Comparison of ENCODE assay signal across 1 cellular context in genomic region chr16:2429037-2429770, GRCh38.
TF ChIP-seq lines count a peak whose summit lies in the region.

TSS of gene CCNF (plus strand) at chr16:2429447. CDS start at chr16:2429482, 35 bp downstream.

TF ChIP-seq in WTC11, 78 proteins besides CTCF, POLR2A, EP300 and RAD21 (continued from another document and continues in another):
- TF ChIP-seq NFYB (CRISPR knock-in tag; conservative IDR thresholded peaks at IDR 0.05; ENCODE audit: low read depth) (peak; percentile 90), CDX4 (CRISPR knock-in tag; IDR thresholded peaks at IDR 0.05; ENCODE audit: borderline replicate concordance) (no peak), JUN (CRISPR knock-in tag; IDR thresholded peaks at IDR 0.05) (peak; percentile 83; the same call in 1 of the 2 replicates), NR2C2 (CRISPR knock-in tag; IDR thresholded peaks at IDR 0.05) (peak; percentile 67; the same call in 1 of the 2 replicates), CREM (CRISPR knock-in tag; IDR thresholded peaks at IDR 0.05) (0 out of 2 replicates have a peak, but pooled peaks have one; percentile 74), MLX (CRISPR knock-in tag; IDR thresholded peaks at IDR 0.05) (no peak), TEAD4 (CRISPR knock-in tag; IDR thresholded peaks at IDR 0.05) (0 out of 2 replicates have a peak, but pooled peaks have one; percentile 27), SOX15 (CRISPR knock-in tag; IDR thresholded peaks at IDR 0.05) (no peak), JAZF1 (CRISPR knock-in tag; IDR thresholded peaks at IDR 0.05) (no peak), RORB (CRISPR knock-in tag; IDR thresholded peaks at IDR 0.05) (no peak), ZNF219 (CRISPR knock-in tag; IDR thresholded peaks at IDR 0.05; ENCODE audit: borderline replicate concordance) (0 out of 2 replicates have a peak, but pooled peaks have one; percentile 41), KAT7 (CRISPR knock-in tag; IDR thresholded peaks at IDR 0.05; ENCODE audit: borderline replicate concordance) (no peak), NR3C1 (CRISPR knock-in tag; conservative IDR thresholded peaks at IDR 0.05; ENCODE audit: low read depth) (peak; percentile 86; the same call in 1 of the 2 replicates), ZNF263 (CRISPR knock-in tag; IDR thresholded peaks at IDR 0.05; ENCODE audit: low read depth) (0 out of 2 replicates have a peak, but pooled peaks have one; percentile 23), CREB1 (CRISPR knock-in tag; IDR thresholded peaks at IDR 0.05) (peak; percentile 88; the same call in 1 of the 2 replicates), IRF2 (CRISPR knock-in tag; IDR thresholded peaks at IDR 0.05; ENCODE audit: borderline replicate concordance, low read depth) (no peak), ZNF232 (CRISPR knock-in tag; IDR thresholded peaks at IDR 0.05) (no peak), ERG (CRISPR knock-in tag; IDR thresholded peaks at IDR 0.05) (no peak), TCF7 (CRISPR knock-in tag; IDR thresholded peaks at IDR 0.05; ENCODE audit: low read depth) (0 out of 2 replicates have a peak, but pooled peaks have one; percentile 20), ZNF671 (CRISPR knock-in tag; IDR thresholded peaks at IDR 0.05) (no peak), ZMAT4 (CRISPR knock-in tag; IDR thresholded peaks at IDR 0.05) (no peak), ZNF396 (CRISPR knock-in tag; IDR thresholded peaks at IDR 0.05; ENCODE audit: borderline replicate concordance) (no peak), PREB (CRISPR knock-in tag; IDR thresholded peaks at IDR 0.05; ENCODE audit: borderline replicate concordance) (0 out of 2 replicates have a peak, but pooled peaks have one; percentile 62), MXD4 (CRISPR knock-in tag; IDR thresholded peaks at IDR 0.05; ENCODE audit: borderline replicate concordance) (no peak), GRHL2 (CRISPR knock-in tag; IDR thresholded peaks at IDR 0.05; ENCODE audit: insufficient replicate concordance, severe bottlenecking) (no peak), ELF4 (CRISPR knock-in tag; IDR thresholded peaks at IDR 0.05; ENCODE audit: low read depth) (peak; percentile 95; the same call in 1 of the 2 replicates), NFE2L1 (CRISPR knock-in tag; IDR thresholded peaks at IDR 0.05) (0 out of 2 replicates have a peak, but pooled peaks have one; percentile 65), ZSCAN18 (CRISPR knock-in tag; IDR thresholded peaks at IDR 0.05) (no peak), ZNF121 (CRISPR knock-in tag; IDR thresholded peaks at IDR 0.05) (no peak), ZNF317 (CRISPR knock-in tag; IDR thresholded peaks at IDR 0.05; ENCODE audit: borderline replicate concordance, low read depth) (0 out of 2 replicates have a peak, but pooled peaks have one; percentile 66), USF2 (CRISPR knock-in tag; IDR thresholded peaks at IDR 0.05) (no peak), NR1H2 (CRISPR knock-in tag; IDR thresholded peaks at IDR 0.05) (peak; percentile 23; the same call in 1 of the 2 replicates), TEAD1 (CRISPR knock-in tag; IDR thresholded peaks at IDR 0.05) (peak; percentile 89), SMAD3 (CRISPR knock-in tag; IDR thresholded peaks at IDR 0.05; ENCODE audit: borderline replicate concordance) (no peak; the same call in 1 of the 2 replicates), FOXJ3 (CRISPR knock-in tag; IDR thresholded peaks at IDR 0.05; ENCODE audit: borderline replicate concordance) (no peak), SMAD4 (CRISPR knock-in tag; IDR thresholded peaks at IDR 0.05) (peak; percentile 90), MYBL2 (CRISPR knock-in tag; IDR thresholded peaks at IDR 0.05) (peak; percentile 99), CBFB (CRISPR knock-in tag; IDR thresholded peaks at IDR 0.05; ENCODE audit: low read depth) (no peak), ZBTB21 (CRISPR knock-in tag; IDR thresholded peaks at IDR 0.05; ENCODE audit: borderline replicate concordance) (0 out of 2 replicates have a peak, but pooled peaks have one; percentile 55), MAX (CRISPR knock-in tag; IDR thresholded peaks at IDR 0.05) (peak; percentile 99)
- TF ChIP-seq, protein P1, sequence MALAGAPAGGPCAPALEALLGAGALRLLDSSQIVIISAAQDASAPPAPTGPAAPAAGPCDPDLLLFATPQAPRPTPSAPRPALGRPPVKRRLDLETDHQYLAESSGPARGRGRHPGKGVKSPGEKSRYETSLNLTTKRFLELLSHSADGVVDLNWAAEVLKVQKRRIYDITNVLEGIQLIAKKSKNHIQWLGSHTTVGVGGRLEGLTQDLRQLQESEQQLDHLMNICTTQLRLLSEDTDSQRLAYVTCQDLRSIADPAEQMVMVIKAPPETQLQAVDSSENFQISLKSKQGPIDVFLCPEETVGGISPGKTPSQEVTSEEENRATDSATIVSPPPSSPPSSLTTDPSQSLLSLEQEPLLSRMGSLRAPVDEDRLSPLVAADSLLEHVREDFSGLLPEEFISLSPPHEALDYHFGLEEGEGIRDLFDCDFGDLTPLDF (CRISPR knock-in tag; IDR thresholded peaks at IDR 0.05) = peak; percentile 68
- TF ChIP-seq, protein P2, sequence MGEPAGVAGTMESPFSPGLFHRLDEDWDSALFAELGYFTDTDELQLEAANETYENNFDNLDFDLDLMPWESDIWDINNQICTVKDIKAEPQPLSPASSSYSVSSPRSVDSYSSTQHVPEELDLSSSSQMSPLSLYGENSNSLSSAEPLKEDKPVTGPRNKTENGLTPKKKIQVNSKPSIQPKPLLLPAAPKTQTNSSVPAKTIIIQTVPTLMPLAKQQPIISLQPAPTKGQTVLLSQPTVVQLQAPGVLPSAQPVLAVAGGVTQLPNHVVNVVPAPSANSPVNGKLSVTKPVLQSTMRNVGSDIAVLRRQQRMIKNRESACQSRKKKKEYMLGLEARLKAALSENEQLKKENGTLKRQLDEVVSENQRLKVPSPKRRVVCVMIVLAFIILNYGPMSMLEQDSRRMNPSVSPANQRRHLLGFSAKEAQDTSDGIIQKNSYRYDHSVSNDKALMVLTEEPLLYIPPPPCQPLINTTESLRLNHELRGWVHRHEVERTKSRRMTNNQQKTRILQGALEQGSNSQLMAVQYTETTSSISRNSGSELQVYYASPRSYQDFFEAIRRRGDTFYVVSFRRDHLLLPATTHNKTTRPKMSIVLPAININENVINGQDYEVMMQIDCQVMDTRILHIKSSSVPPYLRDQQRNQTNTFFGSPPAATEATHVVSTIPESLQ (CRISPR knock-in tag; IDR thresholded peaks at IDR 0.05) = no peak
- TF ChIP-seq, protein P3, sequence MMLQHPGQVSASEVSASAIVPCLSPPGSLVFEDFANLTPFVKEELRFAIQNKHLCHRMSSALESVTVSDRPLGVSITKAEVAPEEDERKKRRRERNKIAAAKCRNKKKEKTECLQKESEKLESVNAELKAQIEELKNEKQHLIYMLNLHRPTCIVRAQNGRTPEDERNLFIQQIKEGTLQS (CRISPR knock-in tag; conservative IDR thresholded peaks at IDR 0.05) = no peak
- TF ChIP-seq, protein P4, sequence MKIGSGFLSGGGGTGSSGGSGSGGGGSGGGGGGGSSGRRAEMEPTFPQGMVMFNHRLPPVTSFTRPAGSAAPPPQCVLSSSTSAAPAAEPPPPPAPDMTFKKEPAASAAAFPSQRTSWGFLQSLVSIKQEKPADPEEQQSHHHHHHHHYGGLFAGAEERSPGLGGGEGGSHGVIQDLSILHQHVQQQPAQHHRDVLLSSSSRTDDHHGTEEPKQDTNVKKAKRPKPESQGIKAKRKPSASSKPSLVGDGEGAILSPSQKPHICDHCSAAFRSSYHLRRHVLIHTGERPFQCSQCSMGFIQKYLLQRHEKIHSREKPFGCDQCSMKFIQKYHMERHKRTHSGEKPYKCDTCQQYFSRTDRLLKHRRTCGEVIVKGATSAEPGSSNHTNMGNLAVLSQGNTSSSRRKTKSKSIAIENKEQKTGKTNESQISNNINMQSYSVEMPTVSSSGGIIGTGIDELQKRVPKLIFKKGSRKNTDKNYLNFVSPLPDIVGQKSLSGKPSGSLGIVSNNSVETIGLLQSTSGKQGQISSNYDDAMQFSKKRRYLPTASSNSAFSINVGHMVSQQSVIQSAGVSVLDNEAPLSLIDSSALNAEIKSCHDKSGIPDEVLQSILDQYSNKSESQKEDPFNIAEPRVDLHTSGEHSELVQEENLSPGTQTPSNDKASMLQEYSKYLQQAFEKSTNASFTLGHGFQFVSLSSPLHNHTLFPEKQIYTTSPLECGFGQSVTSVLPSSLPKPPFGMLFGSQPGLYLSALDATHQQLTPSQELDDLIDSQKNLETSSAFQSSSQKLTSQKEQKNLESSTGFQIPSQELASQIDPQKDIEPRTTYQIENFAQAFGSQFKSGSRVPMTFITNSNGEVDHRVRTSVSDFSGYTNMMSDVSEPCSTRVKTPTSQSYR (CRISPR knock-in tag; IDR thresholded peaks at IDR 0.05) = peak; percentile 94; the same call in 1 of the 2 replicates
- TF ChIP-seq, protein P5, sequence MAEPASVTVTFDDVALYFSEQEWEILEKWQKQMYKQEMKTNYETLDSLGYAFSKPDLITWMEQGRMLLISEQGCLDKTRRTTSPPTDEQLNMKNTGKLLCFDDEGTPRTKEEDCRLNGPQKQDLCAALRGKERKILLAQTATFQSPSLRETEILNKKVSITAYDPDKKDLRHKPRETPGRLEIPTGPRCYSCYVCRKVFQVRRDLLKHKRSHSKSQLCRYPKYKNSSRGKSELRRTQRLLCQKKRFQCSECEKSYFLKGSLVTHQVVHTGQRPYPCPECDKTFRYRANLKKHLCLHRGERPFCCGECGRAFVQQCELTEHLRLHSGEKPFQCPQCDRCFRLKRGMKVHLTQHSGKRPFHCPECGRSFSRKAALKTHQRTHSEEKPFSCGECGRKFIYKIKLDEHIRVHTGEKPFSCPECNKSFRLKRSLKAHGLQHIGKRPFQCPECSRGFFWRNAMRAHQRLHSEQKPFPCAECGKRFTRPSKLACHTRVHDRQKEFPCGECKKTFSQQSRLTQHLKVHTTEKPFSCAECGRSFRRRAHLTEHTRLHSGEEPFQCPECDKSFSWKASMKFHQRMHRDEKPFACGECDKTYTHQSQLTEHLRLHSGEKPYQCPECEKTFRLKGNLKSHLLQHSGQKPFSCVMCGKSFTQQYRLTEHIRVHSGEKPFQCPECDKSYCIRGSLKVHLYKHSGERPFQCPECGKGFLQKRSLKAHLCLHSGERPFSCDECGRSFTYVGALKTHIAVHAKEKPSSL (CRISPR knock-in tag; conservative IDR thresholded peaks at IDR 0.05) = no peak
- TF ChIP-seq, protein P6, sequence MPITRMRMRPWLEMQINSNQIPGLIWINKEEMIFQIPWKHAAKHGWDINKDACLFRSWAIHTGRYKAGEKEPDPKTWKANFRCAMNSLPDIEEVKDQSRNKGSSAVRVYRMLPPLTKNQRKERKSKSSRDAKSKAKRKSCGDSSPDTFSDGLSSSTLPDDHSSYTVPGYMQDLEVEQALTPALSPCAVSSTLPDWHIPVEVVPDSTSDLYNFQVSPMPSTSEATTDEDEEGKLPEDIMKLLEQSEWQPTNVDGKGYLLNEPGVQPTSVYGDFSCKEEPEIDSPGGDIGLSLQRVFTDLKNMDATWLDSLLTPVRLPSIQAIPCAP (CRISPR knock-in tag; IDR thresholded peaks at IDR 0.05) = peak; percentile 92
